Comparison of ENCODE assay signal across 1 cellular context in the genomic region with DNA sequence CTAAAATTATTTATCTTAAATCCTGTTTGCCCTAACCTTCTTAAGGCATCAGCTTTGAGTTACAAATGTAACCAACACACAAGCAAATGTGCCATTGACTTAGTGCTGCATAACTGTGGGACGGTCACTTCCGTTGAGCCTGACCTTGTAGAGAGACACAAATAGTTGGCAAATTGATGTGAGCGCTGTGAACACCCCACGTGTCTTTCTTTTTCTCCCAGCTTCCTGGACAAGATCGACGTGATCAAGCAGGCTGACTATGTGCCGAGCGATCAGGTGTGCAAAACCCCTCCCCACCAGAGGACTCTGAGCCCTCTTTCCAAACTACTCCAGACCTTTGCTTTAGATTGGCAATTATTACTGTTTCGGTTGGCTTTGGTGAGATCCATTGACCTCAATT.
TF ChIP-seq lines count a peak whose summit lies in the region.

No MANE protein-coding gene starts in this region.

TF ChIP-seq in endothelial cell of umbilical vein, 7 proteins besides CTCF, POLR2A, EP300 and RAD21:
- TF ChIP-seq GATA2 (IDR thresholded peaks at IDR 0.05; ENCODE audit: insufficient read depth, insufficient read length, low read depth, low read length) (no peak), EZH2 (IDR thresholded peaks at IDR 0.05; ENCODE audit: borderline replicate concordance, low read depth, low read length, severe bottlenecking) (no peak), MAX (IDR thresholded peaks at IDR 0.05; ENCODE audit: insufficient read depth, insufficient read length) (no peak), FOS (IDR thresholded peaks at IDR 0.05; ENCODE audit: borderline replicate concordance, insufficient read depth, low read length) (no peak), POLR2AphosphoS5 (IDR thresholded peaks at IDR 0.05; ENCODE audit: insufficient read depth, low read depth, low read length) (no peak), MYC (IDR thresholded peaks at IDR 0.05; ENCODE audit: low read depth, low read length) (no peak), JUN (IDR thresholded peaks at IDR 0.05; ENCODE audit: borderline replicate concordance, insufficient read depth, insufficient read length, low read depth) (no peak)
TF ChIP-seq in endothelial cell of umbilical vein: peak in this region for 0.
